In the genomic region with DNA sequence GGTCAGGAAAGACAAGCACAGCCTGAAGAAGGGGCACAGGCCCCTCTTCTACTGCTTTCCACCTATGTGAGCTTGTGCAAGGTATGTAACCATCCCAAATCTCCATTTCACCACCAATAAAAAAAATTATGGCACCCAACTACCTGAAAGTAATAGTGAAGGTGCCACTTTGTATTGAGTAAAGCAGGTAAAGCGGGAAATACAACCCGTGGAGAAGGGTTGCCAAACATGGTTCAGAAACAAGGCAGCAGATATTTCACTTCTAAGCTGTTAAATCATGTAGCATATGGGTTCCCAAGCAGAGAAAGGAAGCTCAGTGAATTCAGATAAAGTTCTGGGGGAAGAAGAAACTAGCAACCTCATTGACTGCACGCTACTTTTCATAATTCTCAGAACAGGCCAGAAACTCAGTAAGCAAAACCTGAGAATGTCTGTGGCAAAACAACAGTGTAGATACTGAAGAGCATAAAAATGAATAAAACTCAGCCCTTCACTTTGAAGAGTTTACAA, we compare ENCODE assay signal across 13 cellular contexts. TPM values are rescaled to one million over a fixed set of nuclear protein-coding genes. Genes with fewer than 3 reads are reported as not detected.
DNase-seq lines count a peak whose midpoint lies in the region; ATAC-seq and TF ChIP-seq lines count a peak whose summit lies in the region.
"Had no signal": no experiment of that assay in that cellular context is flagged by ENCODE, and none has a peak within 500 bp of the region (broad histone marks: within the 10 kb centered on the region; RNA-seq: fewer than 3 reads in every experiment).

No MANE protein-coding gene starts in this region.

- H2AFZ ChIP-seq in osteoblast (ENCODE audit: low read length), result no peak overlapping the region

- TF ChIP-seq CTCF in cardiac muscle cell (IDR thresholded peaks at IDR 0.05; ENCODE audit: low read depth, low read length) (no peak), osteoblast (IDR thresholded peaks at IDR 0.05; ENCODE audit: extremely low read depth, low read depth, low read length) (no peak), vagina (IDR thresholded peaks at IDR 0.05) (no peak)

- H3K36me3 ChIP-seq in cardiac muscle cell (peaks cover 3% of the 10 kb centered on the region), endocrine pancreas (ENCODE audit: control insufficient read depth, insufficient read depth, low read length) (no peaks in the 10 kb centered on the region), osteoblast (ENCODE audit: insufficient read depth, low read length) (peaks cover 30% of the 10 kb centered on the region), vagina (no peaks in the 10 kb centered on the region)

- no peak for TF ChIP-seq POLR2A in vagina (IDR thresholded peaks at IDR 0.05)

- intact Hi-C loops in Right ventricle myocardium inferior (cut with DNase I), result no loop called here
- intact Hi-C loops in vagina (cut with DNase I), result no loop called here

- ATAC-seq in Right ventricle myocardium inferior, result no peak
- ATAC-seq: esophagus mucosa; stimulated activated naive B cell treated with anti-CD40 and anti-IgM and Interleukin-4, amounts not matched to agents 10 μg/mL and 1 μg/mL and 100 μg/mL, for 72 hours had no signal

- H3K4me3 ChIP-seq in cardiac muscle cell, result peak overlapping the region; percentile 79
- H3K4me3 ChIP-seq in endocrine pancreas (ENCODE audit: control insufficient read depth, insufficient read depth, low read length), result peak overlapping the region; percentile 97
- H3K4me3 ChIP-seq in osteoblast (ENCODE audit: insufficient read depth, low read length), result peak overlapping the region; percentile 84
- H3K4me3 ChIP-seq in vagina, result peak overlapping the region; percentile 4 to 12

- peak overlapping the region; percentile 27 for H3K9ac ChIP-seq in endocrine pancreas (ENCODE audit: control insufficient read depth, insufficient read depth, low read length)

- H3K9me3 ChIP-seq in cardiac muscle cell (ENCODE audit: low read depth) (no peaks in the 10 kb centered on the region), endocrine pancreas (ENCODE audit: control insufficient read depth, low read length) (no peaks in the 10 kb centered on the region), osteoblast (ENCODE audit: low read depth, low read length) (no peaks in the 10 kb centered on the region), vagina (no peaks in the 10 kb centered on the region)

- H4K20me1 ChIP-seq in osteoblast (ENCODE audit: insufficient read depth, low read length), result peaks cover 54% of the 10 kb centered on the region

- peaks cover 96% of the 10 kb centered on the region for H3K79me2 ChIP-seq in osteoblast (ENCODE audit: insufficient read depth, low read length)

- H3K27ac ChIP-seq in cardiac muscle cell (peak overlapping the region; percentile 82), osteoblast (ENCODE audit: low read depth, low read length) (peak overlapping the region; percentile 96), vagina (peak overlapping the region; percentile 69)

- H3K4me1 ChIP-seq in cardiac muscle cell (ENCODE audit: low read depth), result peaks cover 65% of the 10 kb centered on the region
- H3K4me1 ChIP-seq in endocrine pancreas (ENCODE audit: control insufficient read depth, insufficient read depth, low read length), result peaks cover 43% of the 10 kb centered on the region
- peaks cover 57% of the 10 kb centered on the region for H3K4me1 ChIP-seq in osteoblast (ENCODE audit: insufficient read depth, low read length)
- peaks cover 14% of the 10 kb centered on the region for H3K4me1 ChIP-seq in vagina

- no peak for DNase-seq in cardiac muscle cell (ENCODE audit: low read depth in 1 of 2, low spot score in 1 of 2)
- DNase-seq in Right ventricle myocardium inferior (ENCODE audit: missing footprints), result no peak
- DNase-seq in osteoblast (ENCODE audit: insufficient read length, low spot score, missing footprints), result no peak
- DNase-seq in vagina (ENCODE audit: extremely low spot score in 2 of 2), result no peak
- no peak for DNase-seq in COLO668 (lab: John Stamatoyannopoulos, UW; ENCODE audit: unreplicated experiment)
- no peak for DNase-seq in activated T-cell treated with anti-CD3 and anti-CD28 coated beads for 4 hours
- DNase-seq in stimulated activated CD4-positive, alpha-beta T cell treated with anti-CD3 and anti-CD28 coated beads, Interleukin-4, amount 100 ng/mL, for 1 hour, result no peak
- DNase-seq: ACHN; activated naive CD4-positive, alpha-beta T cell treated with anti-CD3 and anti-CD28 coated beads, Interleukin-2, amount 50 U/mL, for 16 hours; GDM1; stimulated activated naive B cell treated with anti-CD40 and anti-IgM and Interleukin-4, amounts not matched to agents 10 μg/mL and 1 μg/mL and 100 μg/mL, for 72 hours had no signal

- H3K4me2 ChIP-seq in osteoblast (ENCODE audit: insufficient read depth, low read length), result peak overlapping the region; percentile 94

- H3K27me3 ChIP-seq in cardiac muscle cell, result no peaks in the 10 kb centered on the region
- no peaks in the 10 kb centered on the region for H3K27me3 ChIP-seq in endocrine pancreas (ENCODE audit: control insufficient read depth, insufficient read depth, low read length)
- H3K27me3 ChIP-seq in osteoblast (ENCODE audit: insufficient read depth, low read length), result no peaks in the 10 kb centered on the region
- no peaks in the 10 kb centered on the region for H3K27me3 ChIP-seq in vagina

RNA-seq across cellular contexts. Expression of gene PLOD2, which starts 4.1 kb away (rescaled TPM):
- total RNA-seq in cardiac muscle cell (82.1 and 84.5 TPM in 2 replicates), Right ventricle myocardium inferior (19.7 TPM), osteoblast (282 and 345 TPM in 2 replicates), vagina (27.0 TPM)
- 93.7 and 108 TPM in 2 replicates for polyA plus RNA-seq in cardiac muscle cell

Comparison
In these comparisons a context has a peak if more than half of its experiments do, and no peak if none do; other contexts are left out.
1. H3K4me3 ChIP-seq: peak in every context shown above with its lines; median percentile 97 in endocrine pancreas; 84 in osteoblast; 79 in cardiac muscle cell; 8 in vagina.